1 cellular context compared by ENCODE assay signal in the genomic region with DNA sequence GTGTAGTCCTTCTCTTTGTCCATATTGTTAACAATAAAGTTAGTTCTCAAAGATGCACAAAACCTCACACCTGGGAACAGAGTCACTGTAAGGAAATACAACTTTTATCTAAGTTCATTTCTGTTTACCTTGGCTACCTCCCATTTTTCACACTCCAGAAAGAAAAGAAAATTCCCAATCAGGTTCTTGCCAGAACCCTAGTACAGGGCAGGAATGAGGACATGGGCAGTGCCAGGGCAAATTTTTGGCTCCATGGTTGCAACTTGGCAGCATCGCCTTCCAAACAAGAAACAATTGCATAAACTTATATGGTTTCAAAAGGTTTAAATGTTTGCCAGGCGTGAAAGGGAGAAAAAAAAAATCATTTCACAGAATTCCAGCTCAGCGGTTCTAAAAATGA.
TF ChIP-seq lines count a peak whose summit lies in the region.

No MANE protein-coding gene starts in this region.

TF ChIP-seq in K562, 482 proteins besides CTCF, POLR2A, EP300 and RAD21 (continued from another document):
- TF ChIP-seq, protein P1, sequence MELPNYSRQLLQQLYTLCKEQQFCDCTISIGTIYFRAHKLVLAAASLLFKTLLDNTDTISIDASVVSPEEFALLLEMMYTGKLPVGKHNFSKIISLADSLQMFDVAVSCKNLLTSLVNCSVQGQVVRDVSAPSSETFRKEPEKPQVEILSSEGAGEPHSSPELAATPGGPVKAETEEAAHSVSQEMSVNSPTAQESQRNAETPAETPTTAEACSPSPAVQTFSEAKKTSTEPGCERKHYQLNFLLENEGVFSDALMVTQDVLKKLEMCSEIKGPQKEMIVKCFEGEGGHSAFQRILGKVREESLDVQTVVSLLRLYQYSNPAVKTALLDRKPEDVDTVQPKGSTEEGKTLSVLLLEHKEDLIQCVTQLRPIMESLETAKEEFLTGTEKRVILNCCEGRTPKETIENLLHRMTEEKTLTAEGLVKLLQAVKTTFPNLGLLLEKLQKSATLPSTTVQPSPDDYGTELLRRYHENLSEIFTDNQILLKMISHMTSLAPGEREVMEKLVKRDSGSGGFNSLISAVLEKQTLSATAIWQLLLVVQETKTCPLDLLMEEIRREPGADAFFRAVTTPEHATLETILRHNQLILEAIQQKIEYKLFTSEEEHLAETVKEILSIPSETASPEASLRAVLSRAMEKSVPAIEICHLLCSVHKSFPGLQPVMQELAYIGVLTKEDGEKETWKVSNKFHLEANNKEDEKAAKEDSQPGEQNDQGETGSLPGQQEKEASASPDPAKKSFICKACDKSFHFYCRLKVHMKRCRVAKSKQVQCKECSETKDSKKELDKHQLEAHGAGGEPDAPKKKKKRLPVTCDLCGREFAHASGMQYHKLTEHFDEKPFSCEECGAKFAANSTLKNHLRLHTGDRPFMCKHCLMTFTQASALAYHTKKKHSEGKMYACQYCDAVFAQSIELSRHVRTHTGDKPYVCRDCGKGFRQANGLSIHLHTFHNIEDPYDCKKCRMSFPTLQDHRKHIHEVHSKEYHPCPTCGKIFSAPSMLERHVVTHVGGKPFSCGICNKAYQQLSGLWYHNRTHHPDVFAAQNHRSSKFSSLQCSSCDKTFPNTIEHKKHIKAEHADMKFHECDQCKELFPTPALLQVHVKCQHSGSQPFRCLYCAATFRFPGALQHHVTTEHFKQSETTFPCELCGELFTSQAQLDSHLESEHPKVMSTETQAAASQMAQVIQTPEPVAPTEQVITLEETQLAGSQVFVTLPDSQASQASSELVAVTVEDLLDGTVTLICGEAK (IDR thresholded peaks at IDR 0.05), result 0 out of 2 replicates have a peak, but pooled peaks have one; percentile 28
- TF ChIP-seq, protein P1 (CRISPR knock-in tag; IDR thresholded peaks at IDR 0.05), result no peak
TF ChIP-seq in K562: peak in this region for 1.
